Comparison of ENCODE assay signal across 8 cellular contexts in the genomic region with DNA sequence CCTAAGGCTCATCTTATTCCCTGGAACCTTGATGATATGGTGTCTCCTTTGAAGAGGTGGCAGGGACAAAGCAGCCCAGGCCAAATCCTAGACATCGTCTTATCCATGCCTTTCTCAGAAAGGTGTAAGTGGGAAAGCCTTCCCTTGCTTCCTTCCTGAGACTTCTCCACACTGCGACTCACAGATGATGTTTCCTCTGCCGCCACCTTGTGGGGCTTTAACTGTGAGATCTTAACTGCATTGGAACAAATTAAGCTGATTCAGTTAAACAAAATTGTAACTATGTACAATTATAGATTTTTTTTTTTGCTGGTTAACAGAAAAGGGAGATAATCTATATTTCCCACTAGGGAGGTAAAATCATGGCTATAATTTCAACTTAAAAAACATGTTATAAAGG. TPM values are rescaled to one million over a fixed set of nuclear protein-coding genes. Genes with fewer than 3 reads are reported as not detected.
DNase-seq lines count a peak whose midpoint lies in the region; ATAC-seq and TF ChIP-seq lines count a peak whose summit lies in the region.

No MANE protein-coding gene starts in this region.

- no peaks in the 10 kb centered on the region for H3F3A ChIP-seq in PC-3 (ENCODE audit: low read length, unreplicated experiment)

- no peaks in the 10 kb centered on the region for H3K4me1 Mint-ChIP-seq in stimulated activated effector memory CD8-positive, alpha-beta T cell treated with anti-CD3 and anti-CD28 coated beads, Interleukin-12 subunit alpha, Interleukin-12 subunit beta, amount 100 ng/mL, for 72 hours

- peak; percentile 55 for TF ChIP-seq CTCF in BJ (IDR thresholded peaks at IDR 0.05; ENCODE audit: insufficient read depth, low read depth, low read length)
- peak; percentile 41 for TF ChIP-seq CTCF in GM13976 (IDR thresholded peaks at IDR 0.05; ENCODE audit: borderline replicate concordance, control extremely low read depth, extremely low read depth, insufficient read depth, missing control alignments)
- peak; percentile 65 for TF ChIP-seq CTCF in PC-3 (conservative IDR thresholded peaks at IDR 0.05; ENCODE audit: low read depth, low read length)
- no peak for TF ChIP-seq CTCF in sigmoid colon (IDR thresholded peaks at IDR 0.05)

- H3K4me3 ChIP-seq in BJ (ENCODE audit: low read depth, low read length) (no peak overlapping the region), PC-3 (ENCODE audit: low read length) (no peak overlapping the region), sigmoid colon (no peak overlapping the region)

- H3K9me3 ChIP-seq in PC-3 (ENCODE audit: low read length) = no peaks in the 10 kb centered on the region
- H3K9me3 ChIP-seq in sigmoid colon = no peaks in the 10 kb centered on the region

- CTCF ChIA-PET in BJ (lab: Yijun Ruan, JAX) (interaction anchor here (0.8 to 2.6 kb wide), 2 partner anchors 9 to 13 kb away, joined by 3 to 10 read pairs; a partner anchor contains a TSS), PC-3 (lab: Charles Lee) (interaction anchor here (0.7 kb wide), 1 partner anchor 1053 kb away, joined by 3 read pairs; no protein-coding TSS in a partner anchor)

- no peaks in the 10 kb centered on the region for H3K9me3 Mint-ChIP-seq in stimulated activated effector memory CD8-positive, alpha-beta T cell treated with anti-CD3 and anti-CD28 coated beads, Interleukin-12 subunit alpha, Interleukin-12 subunit beta, amount 100 ng/mL, for 72 hours

- H3K27me3 ChIP-seq in BJ (ENCODE audit: control insufficient read depth, insufficient read depth, low read length) (peaks cover 1% of the 10 kb centered on the region; the same call in 1 of the 2 replicates), PC-3 (ENCODE audit: low read length) (no peaks in the 10 kb centered on the region), sigmoid colon (no peaks in the 10 kb centered on the region)

- in situ Hi-C loops in GM13976 (cut with MboI; ENCODE audit: low sequenced_read_pairs, unreplicated experiment) = no loop called here

- H3K9ac ChIP-seq in PC-3 (ENCODE audit: low read length) = no peak overlapping the region

- H3K36me3 Mint-ChIP-seq in stimulated activated effector memory CD8-positive, alpha-beta T cell treated with anti-CD3 and anti-CD28 coated beads, Interleukin-12 subunit alpha, Interleukin-12 subunit beta, amount 100 ng/mL, for 72 hours = no peaks in the 10 kb centered on the region

- H3K4me2 ChIP-seq in PC-3 (ENCODE audit: low read length) = no peak overlapping the region

- BruUV-seq in PC-3 (replicated peaks; lab: Mats Ljungman, UMichigan) = no TSS peak

- H3K36me3 ChIP-seq in BJ (ENCODE audit: control insufficient read depth, insufficient read depth, low read length) = no peaks in the 10 kb centered on the region
- H3K36me3 ChIP-seq in PC-3 (ENCODE audit: low read depth, low read length) = no peaks in the 10 kb centered on the region
- H3K36me3 ChIP-seq in sigmoid colon = no peaks in the 10 kb centered on the region

- DNase-seq in BJ (ENCODE audit: low read depth) (no peak), GM13976 (ENCODE audit: low spot score) (no peak), PC-3 (peak; percentile 67), erythroblast (lab: John Stamatoyannopoulos, UW) (peak; percentile 8 to 47), sigmoid colon (no peak)
- DNase-seq in stimulated activated effector memory CD8-positive, alpha-beta T cell treated with anti-CD3 and anti-CD28 coated beads, Interleukin-12 subunit alpha, Interleukin-12 subunit beta, amount 100 ng/mL, for 72 hours (ENCODE audit: low spot score in 2 of 2) = no peak

- ATAC-seq in HG02938 (IDR thresholded peaks at IDR 0.05; ENCODE audit: unreplicated experiment) = peak; percentile 71
- ATAC-seq in PC-3 = peak; percentile 78
- peak; percentile 55 for ATAC-seq in stimulated activated effector memory CD8-positive, alpha-beta T cell treated with anti-CD3 and anti-CD28 coated beads, Interleukin-12 subunit alpha, Interleukin-12 subunit beta, amount 100 ng/mL, for 72 hours
- no peak for ATAC-seq in HG03280 (IDR thresholded peaks at IDR 0.05; ENCODE audit: unreplicated experiment)

- no peaks in the 10 kb centered on the region for H3K9me2 ChIP-seq in PC-3 (replicated peaks; ENCODE audit: low read length)

- WGBS in sigmoid colon, 2 donors = 22 to 30% methylated on average over 3 of the region's 3 CpGs

- TF ChIP-seq POLR2A in erythroblast (IDR thresholded peaks at IDR 0.05; ENCODE audit: low read length) (no peak), sigmoid colon (IDR thresholded peaks at IDR 0.05) (no peak)

- 0 out of 2 replicates have a peak overlapping the region, but pooled peaks have one; percentile 14 for H2AFZ ChIP-seq in PC-3 (ENCODE audit: low read length)

- no peaks in the 10 kb centered on the region for H3K79me2 ChIP-seq in PC-3 (ENCODE audit: low read length)

- no peak overlapping the region for H3K27ac Mint-ChIP-seq in stimulated activated effector memory CD8-positive, alpha-beta T cell treated with anti-CD3 and anti-CD28 coated beads, Interleukin-12 subunit alpha, Interleukin-12 subunit beta, amount 100 ng/mL, for 72 hours

- H3K4me1 ChIP-seq in PC-3 (ENCODE audit: insufficient read depth, low read length) = no peaks in the 10 kb centered on the region
- no peaks in the 10 kb centered on the region for H3K4me1 ChIP-seq in sigmoid colon

- intact Hi-C loops in PC-3 (cut with micrococcal nuclease) (loop anchor here (2.0 kb wide), 1 partner anchor 33 kb away; no protein-coding TSS in a partner anchor), sigmoid colon (cut with DNase I) (no loop called here)

- no peaks in the 10 kb centered on the region for H4K20me1 ChIP-seq in PC-3 (ENCODE audit: low read length)

- H3K4me3 Mint-ChIP-seq in stimulated activated effector memory CD8-positive, alpha-beta T cell treated with anti-CD3 and anti-CD28 coated beads, Interleukin-12 subunit alpha, Interleukin-12 subunit beta, amount 100 ng/mL, for 72 hours = no peak overlapping the region

- H3K27ac ChIP-seq in PC-3 (ENCODE audit: low read length) (no peak overlapping the region), sigmoid colon (no peak overlapping the region)

- POLR2A ChIA-PET in BJ (lab: Charles Lee) (no interaction called here), PC-3 (lab: Charles Lee; ENCODE audit: unreplicated experiment) (no interaction called here)

- TF ChIP-seq EP300 in sigmoid colon (IDR thresholded peaks at IDR 0.05) = no peak

RNA-seq across cellular contexts. Expression of a gene that starts 10.0 kb away (rescaled TPM):
- 5.2 and 6.2 TPM in 2 replicates for polyA plus RNA-seq in BJ (2011; rRNA removed)
- 2.9 and 3.2 TPM in 2 replicates for polyA minus RNA-seq in BJ (2011; rRNA and poly(A)+ RNA removed)
- 10.2 and 18.7 TPM in 2 replicates for total RNA-seq in PC-3 (2014; rRNA removed)
- total RNA-seq in sigmoid colon = 10 to 100 TPM; 10.9 to 24.8 (median 11.2) TPM
- 10 to 100 TPM; 24.1 to 27.6 (median 24.3) TPM for polyA plus RNA-seq in sigmoid colon

RNA-seq across cellular contexts. Expression of a gene that starts 15.5 kb away (rescaled TPM):
- 0.47 and 0.96 TPM in 2 replicates for polyA plus RNA-seq in BJ (2011; rRNA removed)
- 0.24 and 0.62 TPM in 2 replicates for polyA minus RNA-seq in BJ (2011; rRNA and poly(A)+ RNA removed)
- 7.8 and 9.3 TPM in 2 replicates for total RNA-seq in PC-3 (2014; rRNA removed)
- total RNA-seq in sigmoid colon = 10 to 100 TPM in 3 of 4 donors, 1 to 10 TPM in 1; 8.8 to 14.6 (median 11.1) TPM
- 10 to 100 TPM in 2 of 3 donors, 1 to 10 TPM in 1; 9.0 to 16.0 (median 12.0) TPM for polyA plus RNA-seq in sigmoid colon

Comparison
In these comparisons a context has a peak if more than half of its experiments do, and no peak if none do; other contexts are left out.
1. DNase-seq: peak in PC-3 (single experiment) and erythroblast (2 of 2); none in BJ (single experiment), GM13976 (single experiment), stimulated activated effector memory CD8-positive, alpha-beta T cell treated with anti-CD3 and anti-CD28 coated beads, Interleukin-12 subunit alpha, Interleukin-12 subunit beta, amount 100 ng/mL, for 72 hours (0 of 2) and sigmoid colon (single experiment).
2. CTCF ChIP-seq: peak in BJ (single experiment), GM13976 (single experiment) and PC-3 (single experiment); none in sigmoid colon (0 of 4).